ENCODE assay signal across 1 cellular context in genomic region chr11:9078113-9079041, GRCh38.
TF ChIP-seq lines count a peak whose summit lies in the region.

No MANE protein-coding gene starts in this region.

TF ChIP-seq in H1, 55 proteins besides CTCF, POLR2A, EP300 and RAD21 (continued from another document):
- TF ChIP-seq POLR2AphosphoS5 (IDR thresholded peaks at IDR 0.05; ENCODE audit: low read depth, low read length) = no peak
- no peak for TF ChIP-seq RXRA (IDR thresholded peaks at IDR 0.05; ENCODE audit: insufficient read depth, low read depth, low read length)
- TF ChIP-seq SP4 (IDR thresholded peaks at IDR 0.05; ENCODE audit: low read length) = no peak
- TF ChIP-seq SIX5 (IDR thresholded peaks at IDR 0.05; ENCODE audit: low read depth, low read length) = no peak
- no peak for TF ChIP-seq EGR1 (IDR thresholded peaks at IDR 0.05; ENCODE audit: borderline replicate concordance, low read depth, low read length)
- no peak for TF ChIP-seq SIN3A (conservative IDR thresholded peaks at IDR 0.05 in 1 of 2, IDR thresholded peaks at IDR 0.05 in 1 of 2; ENCODE audit: low read depth in 1 of 2, low read length in 2 of 2)
